In the genomic region with DNA sequence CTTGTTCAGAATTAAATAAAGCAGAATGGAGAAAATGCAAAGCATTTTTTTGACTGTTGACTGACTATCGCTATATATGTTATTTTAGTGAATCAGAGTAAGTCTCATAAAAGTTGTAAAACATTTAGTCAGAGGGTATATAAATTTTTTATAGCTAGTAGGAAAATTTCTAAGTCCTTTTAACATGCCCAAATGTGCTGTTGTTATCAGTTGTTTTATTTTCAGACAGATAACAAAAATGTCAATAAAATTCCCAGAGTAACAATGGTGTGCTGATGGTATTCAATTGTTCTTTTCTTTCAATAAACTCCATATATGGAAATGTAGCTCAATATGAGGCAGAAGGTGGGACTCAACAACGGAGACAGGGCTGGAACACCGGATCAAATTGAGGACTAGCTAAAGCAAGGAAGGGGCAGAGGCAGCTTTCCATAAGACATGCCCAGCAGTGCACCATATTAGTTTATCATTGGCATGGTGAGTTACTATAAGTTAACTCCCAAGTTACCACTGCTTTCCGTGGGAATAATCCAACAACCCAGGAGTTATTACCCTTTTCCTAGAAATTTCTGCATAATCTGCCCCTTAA, we compare ENCODE assay signal across 34 cellular contexts. TPM values are rescaled to one million over a fixed set of nuclear protein-coding genes. Genes with fewer than 3 reads are reported as not detected.
DNase-seq lines count a peak whose midpoint lies in the region; ATAC-seq, FAIRE-seq and TF ChIP-seq lines count a peak whose summit lies in the region.
"Had no signal": no experiment of that assay in that cellular context is flagged by ENCODE, and none has a peak within 500 bp of the region (broad histone marks: within the 10 kb centered on the region; RNA-seq: fewer than 3 reads in every experiment).

No MANE protein-coding gene starts in this region.

- H3K9ac ChIP-seq in PC-3 (ENCODE audit: low read length) (peak overlapping the region; percentile 35; the same call in 1 of the 2 replicates), kidney (ENCODE audit: low read length in 2 of 2) (no peak overlapping the region)

- peaks cover 7 to 10% of the 10 kb centered on the region in 2 donors for H3K9me3 Mint-ChIP-seq in effector memory CD8-positive, alpha-beta T cell
- H3K9me3 Mint-ChIP-seq: activated CD4-positive, alpha-beta T cell treated with anti-CD3 and anti-CD28 coated beads, Interleukin-2, amount 10 ng/mL, durations not matched to agents 7 days and 5 days had no signal

- H3K27me3 ChIP-seq in PC-3 (ENCODE audit: low read length): no peaks in the 10 kb centered on the region
- H3K27me3 ChIP-seq: SJSA1 had no signal

- H3K9me3 ChIP-seq in A549 (peaks cover 3% of the 10 kb centered on the region; the same call in 1 of the 3 replicates), PC-3 (ENCODE audit: low read length) (0 out of 2 replicates have a peak, but pooled peaks cover 5% of the 10 kb centered on the region), kidney (ENCODE audit: control insufficient read depth in 1 of 2, low read length in 2 of 2) (peaks cover 0 to 6% of the 10 kb centered on the region in 2 donors)

- CTCF ChIA-PET in A549 (lab: Yijun Ruan, JAX) (interaction anchor here (0.8 to 1.6 kb wide), 4 partner anchors 11 to 51 kb away, joined by 3 to 6 read pairs (median 3); no protein-coding TSS in a partner anchor), PC-3 (lab: Charles Lee) (interaction anchor here (0.6 kb wide), 1 partner anchor 1288 kb away, joined by 3 read pairs; no protein-coding TSS in a partner anchor)

- BruUV-seq in PC-3 (replicated peaks; lab: Mats Ljungman, UMichigan): TSS peak; percentile 17

- no peak overlapping the region for H2AFZ ChIP-seq in PC-3 (ENCODE audit: low read length)

- FAIRE-seq in A549 (lab: Jason Lieb, UNC): no peak
- FAIRE-seq in kidney (lab: Jason Lieb, UNC): no peak
- FAIRE-seq: GM18507, GM19239 had no signal

- H3K9me2 ChIP-seq in PC-3 (replicated peaks; ENCODE audit: low read length): no peaks in the 10 kb centered on the region

- TF ChIP-seq RAD21 in A549 (conservative IDR thresholded peaks at IDR 0.05 in 1 of 2, IDR thresholded peaks at IDR 0.05 in 1 of 2): no peak

- no peak overlapping the region for H3K4me3 ChIP-seq in A549
- peak overlapping the region; percentile 16; the same call in 1 of the 2 replicates for H3K4me3 ChIP-seq in PC-3 (ENCODE audit: low read length)
- no peak overlapping the region for H3K4me3 ChIP-seq in kidney (ENCODE audit: low read length in 2 of 2)
- H3K4me3 ChIP-seq: coronary artery, SJSA1 had no signal

- no peak overlapping the region for H3K27ac Mint-ChIP-seq in effector memory CD8-positive, alpha-beta T cell
- H3K27ac Mint-ChIP-seq: activated B cell treated with CpG ODN at 0.5 μM for 24 hours; activated CD4-positive, alpha-beta T cell treated with anti-CD3 and anti-CD28 coated beads, Interleukin-2, amount 10 ng/mL, durations not matched to agents 7 days and 5 days; activated naive CD8-positive, alpha-beta T cell; CD4-positive, CD25-positive, alpha-beta regulatory T cell; natural killer cell treated with Interleukin-12 subunit alpha and Interleukin-12 subunit beta and Interleukin-15 and Interleukin-18, amount 100 ng/mL, for 72 hours; stimulated activated memory B cell treated with anti-CD40 and anti-IgM and Interleukin-4, amounts not matched to agents 10 μg/mL and 1 μg/mL and 100 μg/mL, for 72 hours had no signal

- DNase-seq in A549 (ENCODE audit: low read depth in 1 of 2, low spot score in 1 of 2) (no peak), HCEC 1CT (peak; percentile 13), PC-3 (peak; percentile 77), left colon (no peak), activated gamma-delta T cell (lab: John Stamatoyannopoulos, UW) (no peak), kidney (no peak)
- no peak for DNase-seq in effector memory CD8-positive, alpha-beta T cell
- no peak for DNase-seq in activated effector memory CD4-positive, alpha-beta T cell treated with Interleukin-2 at 50 U/mL for 16 hours
- DNase-seq: 8988T; activated B cell treated with CpG ODN at 0.5 μM for 24 hours; activated CD4-positive, alpha-beta T cell treated with anti-CD3 and anti-CD28 coated beads, Interleukin-2, amount 10 ng/mL, durations not matched to agents 7 days and 5 days; CD4-positive, CD25-positive, alpha-beta regulatory T cell; DND-41; effector CD8-positive, alpha-beta T cell; hypothalamus; KBM-7; left cardiac atrium; mammary epithelial cell; MM.1S; NCI-H1417 treated with DMSO at 0.1 percent for 48 hours; NCI-H2081 treated with DMSO at 0.1 percent for 48 hours; NCI-H345; NCI-H69; occipital lobe; substantia nigra; trophoblast cell had no signal

- H3K4me1 Mint-ChIP-seq in effector memory CD8-positive, alpha-beta T cell (ENCODE audit: low read depth in 2 of 2): no peaks in the 10 kb centered on the region
- H3K4me1 Mint-ChIP-seq: activated B cell treated with CpG ODN at 0.5 μM for 24 hours; activated CD4-positive, alpha-beta T cell treated with anti-CD3 and anti-CD28 coated beads, Interleukin-2, amount 10 ng/mL, durations not matched to agents 7 days and 5 days; CD4-positive, CD25-positive, alpha-beta regulatory T cell; stimulated activated memory B cell treated with anti-CD40 and anti-IgM and Interleukin-4, amounts not matched to agents 10 μg/mL and 1 μg/mL and 100 μg/mL, for 72 hours had no signal

- no peak overlapping the region; the same call in 2 of the 3 replicates for H3K4me2 ChIP-seq in A549
- peak overlapping the region; percentile 61 for H3K4me2 ChIP-seq in PC-3 (ENCODE audit: low read length)

- 64% methylated on average over 4 of the region's 4 CpGs for WGBS in A549 (ENCODE audit: missing lambda C conversion rate)

- no peaks in the 10 kb centered on the region for H3K27me3 Mint-ChIP-seq in effector memory CD8-positive, alpha-beta T cell
- H3K27me3 Mint-ChIP-seq: activated B cell treated with CpG ODN at 0.5 μM for 24 hours; activated CD4-positive, alpha-beta T cell treated with anti-CD3 and anti-CD28 coated beads, Interleukin-2, amount 10 ng/mL, durations not matched to agents 7 days and 5 days; activated naive CD8-positive, alpha-beta T cell; CD4-positive, CD25-positive, alpha-beta regulatory T cell; natural killer cell treated with Interleukin-12 subunit alpha and Interleukin-12 subunit beta and Interleukin-15 and Interleukin-18, amount 100 ng/mL, for 72 hours; stimulated activated memory B cell treated with anti-CD40 and anti-IgM and Interleukin-4, amounts not matched to agents 10 μg/mL and 1 μg/mL and 100 μg/mL, for 72 hours had no signal

- peaks cover 4% of the 10 kb centered on the region; the same call in 1 of the 2 replicates for H3K36me3 ChIP-seq in PC-3 (ENCODE audit: low read depth, low read length)
- H3K36me3 ChIP-seq in kidney (ENCODE audit: control insufficient read depth in 1 of 2, insufficient read depth in 2 of 2, low read length in 2 of 2): no peaks in the 10 kb centered on the region

- H4K20me1 ChIP-seq in PC-3 (ENCODE audit: low read length): no peaks in the 10 kb centered on the region

- no peak overlapping the region for H3K4me3 Mint-ChIP-seq in effector memory CD8-positive, alpha-beta T cell
- H3K4me3 Mint-ChIP-seq: activated B cell treated with CpG ODN at 0.5 μM for 24 hours; activated CD4-positive, alpha-beta T cell treated with anti-CD3 and anti-CD28 coated beads, Interleukin-2, amount 10 ng/mL, durations not matched to agents 7 days and 5 days; activated naive CD8-positive, alpha-beta T cell; CD4-positive, CD25-positive, alpha-beta regulatory T cell; natural killer cell treated with Interleukin-12 subunit alpha and Interleukin-12 subunit beta and Interleukin-15 and Interleukin-18, amount 100 ng/mL, for 72 hours; stimulated activated memory B cell treated with anti-CD40 and anti-IgM and Interleukin-4, amounts not matched to agents 10 μg/mL and 1 μg/mL and 100 μg/mL, for 72 hours had no signal

- peaks cover 5% of the 10 kb centered on the region for H3F3A ChIP-seq in PC-3 (ENCODE audit: low read length, unreplicated experiment)

- POLR2A ChIA-PET in A549 (lab: Yijun Ruan, JAX): no interaction called here
- POLR2A ChIA-PET in PC-3 (lab: Charles Lee; ENCODE audit: unreplicated experiment): interaction anchor here (1.0 kb wide), 1 partner anchor 26 kb away, joined by 7 read pairs; the partner anchor contains the start of gene GULP1

- H3K4me1 ChIP-seq in A549 (peaks cover 37% of the 10 kb centered on the region), PC-3 (ENCODE audit: insufficient read depth, low read length) (peaks cover 44% of the 10 kb centered on the region), kidney (ENCODE audit: control insufficient read depth in 1 of 2, insufficient read depth in 1 of 2, low read depth in 1 of 2, low read length in 2 of 2) (peaks cover 0 to 3% of the 10 kb centered on the region in 2 donors)

- ATAC-seq in A549 (no peak), PC-3 (peak; percentile 45), left colon (peak; percentile 58)
- ATAC-seq in effector memory CD8-positive, alpha-beta T cell (replicated peaks): no peak
- ATAC-seq: left cardiac atrium; natural killer cell treated with Interleukin-12 subunit alpha and Interleukin-12 subunit beta and Interleukin-15 and Interleukin-18, amount 100 ng/mL, for 72 hours; stimulated activated memory B cell treated with anti-CD40 and anti-IgM and Interleukin-4, amounts not matched to agents 10 μg/mL and 1 μg/mL and 100 μg/mL, for 72 hours had no signal

- TF ChIP-seq CTCF in A549 (IDR thresholded peaks at IDR 0.05): no peak
- no peak for TF ChIP-seq CTCF in PC-3 (conservative IDR thresholded peaks at IDR 0.05; ENCODE audit: low read depth, low read length)
- TF ChIP-seq CTCF in kidney (IDR thresholded peaks at IDR 0.05; ENCODE audit: borderline replicate concordance, extremely low read depth, insufficient read depth): no peak

- TF ChIP-seq POLR2A in A549 (IDR thresholded peaks at IDR 0.05; ENCODE audit: low read length): no peak

- no peak for TF ChIP-seq EP300 in A549 (IDR thresholded peaks at IDR 0.05)

- peaks cover 41% of the 10 kb centered on the region for H3K79me2 ChIP-seq in PC-3 (ENCODE audit: low read length)

- H3K36me3 Mint-ChIP-seq in effector memory CD8-positive, alpha-beta T cell (ENCODE audit: insufficient read depth): no peaks in the 10 kb centered on the region
- H3K36me3 Mint-ChIP-seq: activated naive CD8-positive, alpha-beta T cell; CD4-positive, CD25-positive, alpha-beta regulatory T cell; natural killer cell treated with Interleukin-12 subunit alpha and Interleukin-12 subunit beta and Interleukin-15 and Interleukin-18, amount 100 ng/mL, for 72 hours; stimulated activated memory B cell treated with anti-CD40 and anti-IgM and Interleukin-4, amounts not matched to agents 10 μg/mL and 1 μg/mL and 100 μg/mL, for 72 hours had no signal

- H3K27ac ChIP-seq in A549 (peak overlapping the region in 1 of 2 experiments; percentile 49; a peak in 1 of 6 replicates), PC-3 (ENCODE audit: low read length) (peak overlapping the region; percentile 87), kidney (ENCODE audit: low read depth in 2 of 2, low read length in 2 of 2) (no peak overlapping the region)
- H3K27ac ChIP-seq: coronary artery, SJSA1 had no signal

- intact Hi-C loops in PC-3 (cut with micrococcal nuclease) (loop anchor here (1.0 kb wide), 1 partner anchor 24 kb away; no protein-coding TSS in a partner anchor), left colon (cut with DNase I, micrococcal nuclease) (no loop called here), kidney (cut with DNase I) (no loop called here)

RNA-seq across cellular contexts. Expression of gene GULP1, which starts 26.6 kb away (rescaled TPM):
- polyA plus RNA-seq in A549 (2011; rRNA removed) (80.7 and 89.2 TPM in 2 replicates), A549 (2017; fragmentation: RNase III; extraction: RNeasy Plus Mini Kit Qiagen cat#74134 plus additional on column Dnase treatment) (30.7 to 31.5 TPM (median 31.4 TPM) in 3 replicates), kidney (ENCODE audit: insufficient read depth, low read depth, low replicate concordance) (12.2 TPM)
- polyA plus RNA-seq in A549 (2012; cell fraction: cytosol; rRNA removed): 17.5 and 19.2 TPM in 2 replicates
- 5.3 and 5.9 TPM in 2 replicates for polyA plus RNA-seq in A549 (2012; cell fraction: nucleus; rRNA removed)
- polyA minus RNA-seq in A549 (2011; rRNA and poly(A)+ RNA removed): 39.9 and 46.2 TPM in 2 replicates
- total RNA-seq in PC-3 (2014; rRNA removed) (23.1 and 25.5 TPM in 2 replicates), left colon (1 to 10 TPM; 3.5 to 9.6 TPM), kidney (34.4 TPM)
- total RNA-seq: activated B cell treated with CpG ODN at 0.5 μM for 24 hours; activated CD4-positive, alpha-beta T cell treated with anti-CD3 and anti-CD28 coated beads, Interleukin-2, amount 10 ng/mL, durations not matched to agents 7 days and 5 days; activated CD8-positive, alpha-beta memory T cell treated with anti-CD3 and anti-CD28 coated beads for 36 hours; CD4-positive, CD25-positive, alpha-beta regulatory T cell; natural killer cell treated with Interleukin-12 subunit alpha and Interleukin-12 subunit beta and Interleukin-15 and Interleukin-18, amount 100 ng/mL, for 72 hours had no signal
- polyA plus RNA-seq: CD4-positive, CD25-positive, alpha-beta regulatory T cell had no signal

Comparison
In these comparisons a context has a peak if more than half of its experiments do, and no peak if none do; other contexts are left out.
1. ATAC-seq: peak in PC-3 (single experiment) and left colon (single experiment); none in A549 (0 of 2) and effector memory CD8-positive, alpha-beta T cell (single experiment).
2. DNase-seq: peak in HCEC 1CT (single experiment) and PC-3 (single experiment); none in A549 (0 of 2), left colon (0 of 2), activated gamma-delta T cell (single experiment), effector memory CD8-positive, alpha-beta T cell (0 of 3), activated effector memory CD4-positive, alpha-beta T cell treated with Interleukin-2 at 50 U/mL for 16 hours (single experiment) and kidney (single experiment).